17 cellular contexts compared by ENCODE assay signal in genomic region chrX:133661962-133662839, GRCh38.
"Had no signal": no experiment of that assay in that cellular context is flagged by ENCODE, and none has a peak within 500 bp of the region (broad histone marks: within the 10 kb centered on the region; RNA-seq: fewer than 3 reads in every experiment).

No MANE protein-coding gene starts in this region.

- H3K27ac ChIP-seq: adrenal gland, dorsolateral prefrontal cortex, epithelial cell of prostate, WERI-Rb-1 had no signal

- H3K9me3 ChIP-seq: adrenal gland, mucosa of descending colon had no signal

- H3K4me1 ChIP-seq: adrenal gland had no signal

- ATAC-seq: activated T-cell treated with anti-CD3 and anti-CD28 coated beads, Interleukin-2, amount 50 U/mL, for 72 hours; mucosa of descending colon; right cardiac atrium; stimulated activated naive CD8-positive, alpha-beta T cell treated with anti-CD3 and anti-CD28 coated beads, Interleukin-15, amount 100 ng/mL, for 72 hours had no signal

- DNase-seq: activated CD4-positive, alpha-beta T cell treated with anti-CD3 and anti-CD28 coated beads for 1 hour; activated CD8-positive, alpha-beta memory T cell treated with anti-CD3 and anti-CD28 coated beads for 24 hours; activated CD8-positive, alpha-beta memory T cell treated with anti-CD3 and anti-CD28 coated beads, Interleukin-2, amount 50 U/mL, for 48 hours; activated effector memory CD4-positive, alpha-beta T cell treated with anti-CD3 and anti-CD28 coated beads, Interleukin-2, amount 50 U/mL, for 16 hours; activated T-cell treated with anti-CD3 and anti-CD28 coated beads, Interleukin-2, amount 50 U/mL, for 72 hours; adrenal gland; caudate nucleus; dorsolateral prefrontal cortex; mucosa of descending colon; naive B cell; right cardiac atrium; small intestine; stimulated activated CD4-positive, alpha-beta T cell treated with anti-CD3 and anti-CD28 coated beads, Interleukin-15, amount 100 ng/mL, for 24 hours; stimulated activated CD4-positive, alpha-beta T cell treated with anti-CD3 and anti-CD28 coated beads, Interleukin-2, amount 100 ng/mL, for 48 hours; stimulated activated naive CD8-positive, alpha-beta T cell treated with anti-CD3 and anti-CD28 coated beads, Interleukin-15, amount 100 ng/mL, for 72 hours; WERI-Rb-1 had no signal

- H3K36me3 ChIP-seq: adrenal gland, WERI-Rb-1 had no signal

- H3K4me3 ChIP-seq: adrenal gland, dorsolateral prefrontal cortex, mucosa of descending colon had no signal
